ENCODE assay signal across 30 cellular contexts in genomic region chr2:178070824-178071223, GRCh38. TPM values are rescaled to one million over a fixed set of nuclear protein-coding genes. Genes with fewer than 3 reads are reported as not detected.
DNase-seq lines count a peak whose midpoint lies in the region; ATAC-seq and TF ChIP-seq lines count a peak whose summit lies in the region.
"Had no signal": no experiment of that assay in that cellular context is flagged by ENCODE, and none has a peak within 500 bp of the region (broad histone marks: within the 10 kb centered on the region; RNA-seq: fewer than 3 reads in every experiment).

No MANE protein-coding gene starts in this region.

- TF ChIP-seq POLR2A in prostate gland (IDR thresholded peaks at IDR 0.05): no peak
- TF ChIP-seq POLR2A in stomach (IDR thresholded peaks at IDR 0.05): no peak

- peak overlapping the region in 1 of 2 donors; percentile 73 for H3K27ac ChIP-seq in prostate gland
- no peak overlapping the region for H3K27ac ChIP-seq in stomach
- H3K27ac ChIP-seq: cardiac muscle cell, coronary artery, left lung, skin epidermis, transverse colon had no signal

- H3K9me3 ChIP-seq in T-helper 17 cell (ENCODE audit: control insufficient read depth, low read length, poor library complexity, severe bottlenecking) (no peaks in the 10 kb centered on the region), prostate gland (no peaks in the 10 kb centered on the region), stomach (no peaks in the 10 kb centered on the region)
- H3K9me3 ChIP-seq: left lung, transverse colon had no signal

- no peak for TF ChIP-seq EP300 in stomach (IDR thresholded peaks at IDR 0.05)

- peak overlapping the region; percentile 24 to 43 for H3K4me3 ChIP-seq in prostate gland
- no peak overlapping the region for H3K4me3 ChIP-seq in stomach
- H3K4me3 ChIP-seq: cardiac muscle cell, coronary artery, left lung, skin epidermis, transverse colon had no signal

- H3K4me1 ChIP-seq in prostate gland (replicated peaks) (no peaks in the 10 kb centered on the region), stomach (peaks cover 5 to 34% (median 23%) of the 10 kb centered on the region in 4 donors)

- WGBS in prostate gland: 32% methylated on average over 2 of the region's 2 CpGs
- 27 to 45% (median 36%) methylated on average over 2 of the region's 2 CpGs for WGBS in stomach, 5 donors

- DNase-seq in DMS53 (lab: John Stamatoyannopoulos, UW) (peak; percentile 47), T-helper 17 cell (no peak), glomerular visceral epithelial cell (ENCODE audit: extremely low spot score) (peak; percentile 29), prostate gland (ENCODE audit: low spot score) (no peak), DMS79 treated with DMSO at 0.1 percent for 48 hours (lab: John Stamatoyannopoulos, UW) (no peak), stomach (no peak), dedifferentiated amniotic fluid mesenchymal stem cell (ENCODE audit: extremely low spot score) (no peak)
- DNase-seq: activated CD4-positive, alpha-beta memory T cell treated with anti-CD3 and anti-CD28 coated beads, Interleukin-2, amount 10 ng/mL, durations not matched to agents 7 days and 5 days; activated CD4-positive, alpha-beta T cell treated with anti-CD3 and anti-CD28 coated beads for 1 hour; activated naive CD4-positive, alpha-beta T cell treated with anti-CD3 and anti-CD28 coated beads, Interleukin-2, amount 50 U/mL, for 16 hours; endodermal cell; H9; hippocampal formation; immature natural killer cell; left lung; naive B cell; NCI-H1105; NCI-H2029; NCI-H2227 treated with DMSO at 0.1 percent for 48 hours; occipital lobe; RPMI8226; transverse colon had no signal

- H3K4me1 Mint-ChIP-seq in T-helper 17 cell: peaks cover 8% of the 10 kb centered on the region
- H3K4me1 Mint-ChIP-seq: activated T-helper 17 cell treated with anti-CD3 and anti-CD28 coated beads, Interleukin-2, amount 50 U/mL, for 72 hours had no signal

- H3K27me3 Mint-ChIP-seq in T-helper 17 cell: peaks cover 61% of the 10 kb centered on the region

- no peak overlapping the region for H3K27ac Mint-ChIP-seq in T-helper 17 cell
- H3K27ac Mint-ChIP-seq: activated CD4-positive, alpha-beta memory T cell treated with anti-CD3 and anti-CD28 coated beads, Interleukin-2, amount 10 ng/mL, durations not matched to agents 7 days and 5 days; activated T-helper 17 cell treated with anti-CD3 and anti-CD28 coated beads, Interleukin-2, amount 50 U/mL, for 72 hours; endodermal cell; H9; immature natural killer cell; naive B cell; T-helper 1 cell treated with Interleukin-12 subunit alpha and Interleukin-12 subunit beta and Interleukin-4 antibody, amounts not matched to agents 30 μg/mL and 1 μg/mL, for 36 hours had no signal

- no peak for TF ChIP-seq CTCF in prostate gland (IDR thresholded peaks at IDR 0.05)
- TF ChIP-seq CTCF in stomach (IDR thresholded peaks at IDR 0.05): no peak

- no peaks in the 10 kb centered on the region for H3K36me3 ChIP-seq in prostate gland
- H3K36me3 ChIP-seq in stomach: no peaks in the 10 kb centered on the region
- H3K36me3 ChIP-seq: cardiac muscle cell, left lung, transverse colon had no signal

- no peaks in the 10 kb centered on the region for H3K27me3 ChIP-seq in prostate gland (replicated peaks; ENCODE audit: insufficient read depth)
- H3K27me3 ChIP-seq in stomach: peaks cover 0 to 22% (median 9%) of the 10 kb centered on the region in 3 donors
- H3K27me3 ChIP-seq: cardiac muscle cell, transverse colon had no signal

- H3K36me3 Mint-ChIP-seq in T-helper 17 cell (ENCODE audit: low read depth): no peaks in the 10 kb centered on the region
- H3K36me3 Mint-ChIP-seq: immature natural killer cell, naive B cell had no signal

- ATAC-seq in T-helper 17 cell (no peak), HG03439 (IDR thresholded peaks at IDR 0.05; ENCODE audit: unreplicated experiment) (no peak)
- ATAC-seq: activated T-helper 17 cell treated with anti-CD3 and anti-CD28 coated beads, Interleukin-2, amount 50 U/mL, for 72 hours; esophagus mucosa; left lung had no signal

- peak overlapping the region; percentile 0 for H3K4me3 Mint-ChIP-seq in T-helper 17 cell
- H3K4me3 Mint-ChIP-seq: activated CD4-positive, alpha-beta memory T cell treated with anti-CD3 and anti-CD28 coated beads, Interleukin-2, amount 10 ng/mL, durations not matched to agents 7 days and 5 days; activated T-helper 17 cell treated with anti-CD3 and anti-CD28 coated beads, Interleukin-2, amount 50 U/mL, for 72 hours; endodermal cell; H9; immature natural killer cell; T-helper 1 cell treated with Interleukin-12 subunit alpha and Interleukin-12 subunit beta and Interleukin-4 antibody, amounts not matched to agents 30 μg/mL and 1 μg/mL, for 36 hours had no signal

- intact Hi-C loops in prostate gland (cut with DNase I): loop anchor here (10.0 kb wide), 1 partner anchor 276 kb away; no protein-coding TSS in a partner anchor
- intact Hi-C loops in stomach (cut with DNase I; ENCODE audit: low total_unique reads): no loop called here

RNA-seq across cellular contexts. Expression of gene PDE11A, which starts 1.8 kb away (rescaled TPM):
- not detected for total RNA-seq in T-helper 17 cell
- 10 to 100 TPM; 14.9 to 26.6 TPM for total RNA-seq in prostate gland
- under 1 TPM in 4 of 5 donors, not detected in 1; under 0.01 to 0.87 (median 0.49) TPM for total RNA-seq in stomach
- polyA plus RNA-seq in stomach: under 1 TPM in 2 of 3 donors, not detected in 1; 0.13 to 0.37 TPM
- total RNA-seq: activated CD4-positive, alpha-beta memory T cell treated with anti-CD3 and anti-CD28 coated beads, Interleukin-2, amount 10 ng/mL, durations not matched to agents 7 days and 5 days; esophagus mucosa; MCF 10A had no signal
- polyA plus RNA-seq: immature natural killer cell had no signal

RNA-seq across cellular contexts. Expression of gene RBM45, which starts 41.4 kb away (rescaled TPM):
- 10 to 100 TPM in 1 of 2 donors, 1 to 10 TPM in 1; 6.0 to 10.4 TPM for total RNA-seq in T-helper 17 cell
- total RNA-seq in prostate gland: 10 to 100 TPM in 1 of 2 donors, 1 to 10 TPM in 1; 9.7 to 19.0 TPM
- 10 to 100 TPM in 4 of 5 donors, 1 to 10 TPM in 1; 7.6 to 37.9 (median 17.1) TPM for total RNA-seq in stomach
- 10 to 100 TPM in 2 of 3 donors, 1 to 10 TPM in 1; 7.1 to 16.8 (median 13.8) TPM for polyA plus RNA-seq in stomach

Comparison
In these comparisons a context has a peak if more than half of its experiments do, and no peak if none do; other contexts are left out.
1. DNase-seq: peak in DMS53 (single experiment) and glomerular visceral epithelial cell (single experiment); none in T-helper 17 cell (0 of 3), prostate gland (single experiment), DMS79 treated with DMSO at 0.1 percent for 48 hours (single experiment), stomach (single experiment) and dedifferentiated amniotic fluid mesenchymal stem cell (single experiment).
2. H3K4me3 ChIP-seq: peak in prostate gland (2 of 2); none in stomach (0 of 4).
3. RNA of gene PDE11A, which starts 1.8 kb away (total RNA-seq): 14.9 to 26.6 TPM in prostate gland; under 0.01 to 0.87 TPM in stomach and not detected in T-helper 17 cell; every median in the first group is over 4 times any median in the second.